ENCODE assay signal across 25 cellular contexts in genomic region chr2:167147254-167147941, GRCh38.
"Had no signal": no experiment of that assay in that cellular context is flagged by ENCODE, and none has a peak within 500 bp of the region (broad histone marks: within the 10 kb centered on the region; RNA-seq: fewer than 3 reads in every experiment).

No MANE protein-coding gene starts in this region.

- H3K36me3 Mint-ChIP-seq: naive B cell; stimulated activated naive B cell treated with anti-CD40 and anti-IgM and Interleukin-4, amounts not matched to agents 10 μg/mL and 1 μg/mL and 100 μg/mL, for 72 hours had no signal

- H3K27me3 Mint-ChIP-seq: naive B cell; stimulated activated naive B cell treated with anti-CD40 and anti-IgM and Interleukin-4, amounts not matched to agents 10 μg/mL and 1 μg/mL and 100 μg/mL, for 72 hours; stimulated activated naive CD8-positive, alpha-beta T cell treated with anti-CD3 and anti-CD28 coated beads, Interleukin-15, amount 100 ng/mL, for 72 hours had no signal

- H3K4me3 ChIP-seq: coronary artery, gastrocnemius medialis, heart right ventricle, left ventricle myocardium inferior, lower lobe of right lung, skin epidermis, testis, tibial nerve, upper lobe of right lung, vagina had no signal

- DNase-seq: effector CD4-positive, alpha-beta T cell; gastrocnemius medialis; heart right ventricle; islet precursor cell; left cardiac atrium; left ventricle myocardium inferior; lower lobe of right lung; mesenchymal stem cell; midbrain; naive B cell; nephron progenitor cell; posterior cingulate gyrus; stimulated activated CD4-positive, alpha-beta T cell treated with anti-CD3 and anti-CD28 coated beads, Interleukin-2, amount 100 ng/mL, for 24 hours; stimulated activated CD4-positive, alpha-beta T cell treated with anti-CD3 and anti-CD28 coated beads, Interleukin-4, amount 100 ng/mL, for 4 hours; stimulated activated naive B cell treated with anti-CD40 and anti-IgM and Interleukin-4, amounts not matched to agents 10 μg/mL and 1 μg/mL and 100 μg/mL, for 72 hours; stimulated activated naive CD8-positive, alpha-beta T cell treated with anti-CD3 and anti-CD28 coated beads, Interleukin-15, amount 100 ng/mL, for 72 hours; testis; upper lobe of right lung had no signal

- H3K4me1 ChIP-seq: lower lobe of right lung, testis, tibial nerve, upper lobe of right lung, vagina had no signal

- H3K27ac Mint-ChIP-seq: stimulated activated naive B cell treated with anti-CD40 and anti-IgM and Interleukin-4, amounts not matched to agents 10 μg/mL and 1 μg/mL and 100 μg/mL, for 72 hours had no signal

- H3K36me3 ChIP-seq: gastrocnemius medialis, heart right ventricle, left ventricle myocardium inferior, lower lobe of right lung, neutrophil, tibial nerve, upper lobe of right lung, vagina had no signal

- H3K27ac ChIP-seq: coronary artery, heart right ventricle, left ventricle myocardium inferior, lower lobe of right lung, neutrophil, skin epidermis, testis, tibial nerve, upper lobe of right lung, vagina had no signal

- H3K9me3 Mint-ChIP-seq: nephron progenitor cell; stimulated activated naive B cell treated with anti-CD40 and anti-IgM and Interleukin-4, amounts not matched to agents 10 μg/mL and 1 μg/mL and 100 μg/mL, for 72 hours; stimulated activated naive CD8-positive, alpha-beta T cell treated with anti-CD3 and anti-CD28 coated beads, Interleukin-15, amount 100 ng/mL, for 72 hours had no signal

- H3K27me3 ChIP-seq: gastrocnemius medialis, heart right ventricle, neutrophil, testis, tibial nerve, upper lobe of right lung, vagina had no signal

- ATAC-seq: esophagus mucosa; gastrocnemius medialis; heart right ventricle; left cardiac atrium; lower lobe of right lung; sciatic nerve; stimulated activated naive B cell treated with anti-CD40 and anti-IgM and Interleukin-4, amounts not matched to agents 10 μg/mL and 1 μg/mL and 100 μg/mL, for 72 hours; stimulated activated naive CD8-positive, alpha-beta T cell treated with anti-CD3 and anti-CD28 coated beads, Interleukin-15, amount 100 ng/mL, for 72 hours; upper lobe of right lung had no signal

- H3K4me3 Mint-ChIP-seq: naive B cell; nephron progenitor cell; stimulated activated naive B cell treated with anti-CD40 and anti-IgM and Interleukin-4, amounts not matched to agents 10 μg/mL and 1 μg/mL and 100 μg/mL, for 72 hours; stimulated activated naive CD8-positive, alpha-beta T cell treated with anti-CD3 and anti-CD28 coated beads, Interleukin-15, amount 100 ng/mL, for 72 hours had no signal

- H3K4me1 Mint-ChIP-seq: naive B cell; nephron progenitor cell; stimulated activated naive B cell treated with anti-CD40 and anti-IgM and Interleukin-4, amounts not matched to agents 10 μg/mL and 1 μg/mL and 100 μg/mL, for 72 hours; stimulated activated naive CD8-positive, alpha-beta T cell treated with anti-CD3 and anti-CD28 coated beads, Interleukin-15, amount 100 ng/mL, for 72 hours had no signal

- H3K9me3 ChIP-seq: gastrocnemius medialis, heart right ventricle, left ventricle myocardium inferior, lower lobe of right lung, neutrophil, testis, tibial nerve, upper lobe of right lung, vagina had no signal
